In the genomic region with DNA sequence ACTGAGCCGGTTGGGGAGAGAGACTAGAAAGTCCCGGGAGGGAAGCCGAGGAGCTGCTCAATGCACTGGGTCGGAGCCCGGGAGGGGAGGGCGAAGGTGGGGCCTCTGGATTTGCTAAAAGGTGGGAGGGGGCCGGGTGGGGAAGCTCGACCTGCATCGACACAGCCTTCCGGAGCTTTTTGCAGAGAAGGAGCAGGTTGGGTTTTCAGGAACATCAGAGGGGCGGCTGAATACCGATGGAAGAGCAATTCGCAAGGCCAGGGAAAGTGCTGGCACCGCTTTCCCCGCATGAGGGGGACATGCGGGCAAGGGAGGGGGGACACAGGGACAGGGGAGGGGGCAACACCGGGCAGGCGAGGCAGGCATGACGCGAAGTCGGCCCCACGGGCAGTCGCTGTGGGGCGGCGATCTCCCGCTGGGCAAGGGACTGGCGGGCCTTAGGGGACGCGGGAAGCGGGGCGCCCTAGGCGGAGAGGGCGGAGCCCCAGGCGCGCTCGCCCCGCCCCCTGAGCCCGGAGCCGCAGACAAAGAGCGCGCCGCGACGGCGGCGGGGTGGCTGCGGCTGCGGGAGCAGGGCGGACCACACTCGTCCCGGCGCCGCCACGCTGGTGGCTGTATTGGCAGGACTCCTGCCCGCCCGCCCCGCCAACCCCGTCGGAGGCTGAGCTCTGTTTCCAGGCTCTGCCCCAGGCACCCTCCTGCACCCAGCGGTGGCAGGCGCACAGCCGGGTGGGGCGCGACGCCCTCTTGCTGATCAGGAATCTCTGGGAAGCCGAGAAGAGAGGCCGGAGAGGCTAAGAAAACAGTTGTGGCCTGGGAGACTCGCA, we compare ENCODE assay signal across 10 cellular contexts. TPM values are rescaled to one million over a fixed set of nuclear protein-coding genes. Genes with fewer than 3 reads are reported as not detected.
A peak's percentile ranks its signal among the peaks of the same experiment; 100 is the strongest.
DNase-seq lines count a peak whose midpoint lies in the region; ATAC-seq and TF ChIP-seq lines count a peak whose summit lies in the region.
"Had no signal": no experiment of that assay in that cellular context is flagged by ENCODE, and none has a peak within 500 bp of the region (broad histone marks: within the 10 kb centered on the region; RNA-seq: fewer than 3 reads in every experiment).

No MANE protein-coding gene starts in this region.

- H3K27ac ChIP-seq in fibroblast of lung (ENCODE audit: insufficient read depth, low read length), result no peak overlapping the region
- H3K27ac ChIP-seq: neutrophil had no signal

- peak overlapping the region in 1 of 4 experiments; percentile 30 for H3K4me3 ChIP-seq in fibroblast of lung (replicated peaks in 1 of 4; ENCODE audit: control extremely low read depth in 1 of 4, insufficient read depth in 1 of 4, low read depth in 3 of 4, low read length in 4 of 4)

- H3K4me1 ChIP-seq in fibroblast of lung (ENCODE audit: control insufficient read depth, extremely low read depth, insufficient read depth, low read length), result no peaks in the 10 kb centered on the region

- peak overlapping the region; percentile 55 for H3K4me3 Mint-ChIP-seq in osteocyte (ENCODE audit: unreplicated experiment)

- H3K27me3 Mint-ChIP-seq in osteocyte (ENCODE audit: unreplicated experiment), result no peaks in the 10 kb centered on the region

- H3K9me3 ChIP-seq in fibroblast of lung (ENCODE audit: control insufficient read depth, insufficient read depth, low read depth, low read length), result no peaks in the 10 kb centered on the region
- H3K9me3 ChIP-seq: neutrophil had no signal

- no peak overlapping the region for H3K9ac ChIP-seq in fibroblast of lung (ENCODE audit: insufficient read depth, low read length)

- no peak overlapping the region for H2AFZ ChIP-seq in fibroblast of lung (ENCODE audit: low read length)

- ATAC-seq in GM21381 (IDR thresholded peaks at IDR 0.05; ENCODE audit: unreplicated experiment) (no peak), HG02678 (IDR thresholded peaks at IDR 0.05; ENCODE audit: unreplicated experiment) (no peak)

- DNase-seq in DMS114 treated with DMSO at 0.1 percent for 48 hours (lab: John Stamatoyannopoulos, UW; ENCODE audit: unreplicated experiment) (peak; percentile 9), NCI-H128 (lab: John Stamatoyannopoulos, UW; ENCODE audit: unreplicated experiment) (peak; percentile 5), activated T-cell treated with anti-CD3 and anti-CD28 coated beads for 24 hours (ENCODE audit: low read depth) (peak; percentile 35), fibroblast of lung (ENCODE audit: low read depth in 2 of 2) (no peak), osteocyte (ENCODE audit: extremely low spot score, unreplicated experiment) (peak; percentile 84), epidermal melanocyte (ENCODE audit: insufficient read length, low spot score) (no peak)

- no peak for TF ChIP-seq CTCF in fibroblast of lung (conservative IDR thresholded peaks at IDR 0.05 in 1 of 2, IDR thresholded peaks at IDR 0.05 in 1 of 2; ENCODE audit: low read depth in 1 of 2, low read length in 2 of 2)
- no peak for TF ChIP-seq CTCF in osteocyte (IDR thresholded peaks at IDR 0.05)

- H3K36me3 ChIP-seq in fibroblast of lung (ENCODE audit: control insufficient read depth, insufficient read depth, low read length), result no peaks in the 10 kb centered on the region
- H3K36me3 ChIP-seq: neutrophil had no signal

- H3K79me2 ChIP-seq in fibroblast of lung (ENCODE audit: control insufficient read depth, insufficient read depth, low read length), result no peaks in the 10 kb centered on the region

- no peaks in the 10 kb centered on the region for H3K9me3 Mint-ChIP-seq in osteocyte (ENCODE audit: unreplicated experiment)

- peaks cover 2% of the 10 kb centered on the region for H3K27me3 ChIP-seq in fibroblast of lung (ENCODE audit: control insufficient read depth, insufficient read depth, low read length)

- H4K20me1 ChIP-seq in fibroblast of lung (ENCODE audit: control insufficient read depth, extremely low read depth, insufficient read depth, low read length), result no peaks in the 10 kb centered on the region

- peaks cover 4% of the 10 kb centered on the region for H3K4me1 Mint-ChIP-seq in osteocyte (ENCODE audit: unreplicated experiment)

- H3K4me2 ChIP-seq in fibroblast of lung (ENCODE audit: extremely low read depth, insufficient read depth, low read length), result peak overlapping the region; percentile 35

- no peaks in the 10 kb centered on the region for H3K36me3 Mint-ChIP-seq in osteocyte (ENCODE audit: unreplicated experiment)

- H3K27ac Mint-ChIP-seq in osteocyte (ENCODE audit: unreplicated experiment), result peak overlapping the region; percentile 58

RNA-seq across cellular contexts. Expression of a gene that starts 11.6 kb away (rescaled TPM):
- under 0.01 and 0.26 TPM in 2 replicates for total RNA-seq in fibroblast of lung
- 0.01 and 0.10 TPM in 2 replicates for polyA plus RNA-seq in fibroblast of lung
- polyA plus RNA-seq in fibroblast of lung (2012), result 0.05 and 0.09 TPM in 2 replicates
- polyA minus RNA-seq in fibroblast of lung (ENCODE audit: low replicate concordance), result 0.19 TPM in 1 of 2 replicates, not detected in the other
- 23.9 and 26.6 TPM in 2 replicates for total RNA-seq in osteocyte

RNA-seq across cellular contexts. Expression of a gene that starts 24.3 kb away (rescaled TPM):
- 144 and 147 TPM in 2 replicates for total RNA-seq in fibroblast of lung
- 141 and 182 TPM in 2 replicates for polyA plus RNA-seq in fibroblast of lung
- 270 and 285 TPM in 2 replicates for polyA plus RNA-seq in fibroblast of lung (2012)
- 93.8 and 161 TPM in 2 replicates for polyA minus RNA-seq in fibroblast of lung (ENCODE audit: low replicate concordance)
- total RNA-seq in osteocyte, result 287 and 297 TPM in 2 replicates

RNA-seq across cellular contexts. Expression of a gene that starts 24.6 kb away (rescaled TPM):
- 37.8 and 44.6 TPM in 2 replicates for total RNA-seq in fibroblast of lung
- 55.7 and 72.2 TPM in 2 replicates for polyA plus RNA-seq in fibroblast of lung
- 63.3 and 92.4 TPM in 2 replicates for polyA plus RNA-seq in fibroblast of lung (2012)
- polyA minus RNA-seq in fibroblast of lung (ENCODE audit: low replicate concordance), result 157 and 297 TPM in 2 replicates
- 63.5 and 64.8 TPM in 2 replicates for total RNA-seq in osteocyte

RNA-seq across cellular contexts. Expression of a gene that starts 37.9 kb away (rescaled TPM):
- 0.51 and 0.83 TPM in 2 replicates for total RNA-seq in fibroblast of lung
- polyA plus RNA-seq in fibroblast of lung, result 0.15 and 0.40 TPM in 2 replicates
- polyA plus RNA-seq in fibroblast of lung (2012), result 0.26 and 0.31 TPM in 2 replicates
- 4.6 TPM in 1 of 2 replicates, not detected in the other for polyA minus RNA-seq in fibroblast of lung (ENCODE audit: low replicate concordance)
- total RNA-seq in osteocyte, result not detected in 2 replicates
- total RNA-seq: HT1080 had no signal

RNA-seq across cellular contexts. Expression of a gene that starts 54.7 kb away (rescaled TPM):
- 1.0 and 4.3 TPM in 2 replicates for total RNA-seq in fibroblast of lung
- polyA plus RNA-seq in fibroblast of lung, result 1.6 and 1.9 TPM in 2 replicates
- polyA plus RNA-seq in fibroblast of lung (2012), result 2.6 and 3.4 TPM in 2 replicates
- polyA minus RNA-seq in fibroblast of lung (ENCODE audit: low replicate concordance), result 8.6 and 9.2 TPM in 2 replicates
- total RNA-seq in osteocyte, result 8.7 and 9.1 TPM in 2 replicates

Comparison
In these comparisons a context has a peak if more than half of its experiments do, and no peak if none do; other contexts are left out.
1. DNase-seq: peak in DMS114 treated with DMSO at 0.1 percent for 48 hours (single experiment), NCI-H128 (single experiment), activated T-cell treated with anti-CD3 and anti-CD28 coated beads for 24 hours (single experiment) and osteocyte (single experiment); none in fibroblast of lung (0 of 2) and epidermal melanocyte (single experiment).
2. RNA of a gene that starts 11.6 kb away (total RNA-seq): 23.9 to 26.6 TPM in osteocyte; under 0.01 to 0.26 TPM in fibroblast of lung; every median in the first group is over 10 times any median in the second.